In the genomic region with DNA sequence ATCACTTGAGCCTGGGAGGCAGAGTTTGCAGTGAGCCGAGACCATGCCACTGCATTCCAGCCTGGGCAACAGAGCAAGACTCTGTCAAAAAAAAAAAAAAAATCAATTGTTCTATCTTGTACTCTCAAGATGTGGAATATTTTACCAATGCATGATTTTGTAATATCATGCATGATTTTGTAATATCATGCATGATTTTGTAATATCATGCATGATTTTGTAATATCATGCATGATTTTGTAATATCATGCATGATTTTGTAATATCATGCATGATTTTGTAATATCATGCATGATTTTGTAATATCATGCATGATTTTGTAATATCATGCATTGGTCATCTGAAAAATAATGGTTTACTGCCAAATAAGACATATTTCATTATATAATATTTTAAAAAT, we compare ENCODE assay signal across 8 cellular contexts. TPM values are rescaled to one million over a fixed set of nuclear protein-coding genes. Genes with fewer than 3 reads are reported as not detected.
DNase-seq lines count a peak whose midpoint lies in the region; ATAC-seq, FAIRE-seq and TF ChIP-seq lines count a peak whose summit lies in the region.
"Not testable (repeated sequence)": the region's sequence is repeated elsewhere in the genome, so short reads cannot be mapped to it uniquely, and the experiment has no call there.

No MANE protein-coding gene starts in this region.

- H3K36me3 ChIP-seq in esophagus muscularis mucosa; HepG2 (replicated peaks in 1 of 2; ENCODE audit: control insufficient read depth in 1 of 2, insufficient read depth in 2 of 2, low read length in 2 of 2); gastrocnemius medialis; suprapubic skin: not testable (repeated sequence)

- in situ Hi-C loops in HepG2 (cut with HindIII; ENCODE audit: extremely low pct_ligation_motif_present, low pct_unique_long_range_greater_than_20kb); gastrocnemius medialis (cut with MboI; ENCODE audit: low sequenced_read_pairs in 4 of 4): not testable (repeated sequence)

- BruUV-seq in HepG2 (replicated peaks; lab: Mats Ljungman, UMichigan): not testable (repeated sequence)

- not testable (repeated sequence) for H3K27ac ChIP-seq in A549; HepG2 (ENCODE audit: extremely low read length, insufficient read depth, low read length)
- peak overlapping the region; percentile 67; the same call in 1 of the 2 replicates for H3K27ac ChIP-seq in RWPE1
- H3K27ac ChIP-seq in esophagus muscularis mucosa (replicated peaks in 1 of 4): peak overlapping the region; percentile 3 to 85 (median 66)
- peak overlapping the region; percentile 29 to 52 (median 46) for H3K27ac ChIP-seq in gastrocnemius medialis
- peak overlapping the region; percentile 29 for H3K27ac ChIP-seq in suprapubic skin

- TF ChIP-seq POLR2A in A549 (IDR thresholded peaks at IDR 0.05; ENCODE audit: low read length); esophagus muscularis mucosa (IDR thresholded peaks at IDR 0.05; ENCODE audit: low read depth); HepG2 (IDR thresholded peaks at IDR 0.05; ENCODE audit: insufficient read depth in 1 of 2, low read depth in 2 of 2, low read length in 2 of 2); gastrocnemius medialis (IDR thresholded peaks at IDR 0.05); suprapubic skin (IDR thresholded peaks at IDR 0.05): not testable (repeated sequence)

- H3K27me3 ChIP-seq in esophagus muscularis mucosa; HepG2 (ENCODE audit: control insufficient read depth in 1 of 2, insufficient read depth in 2 of 2, low read length in 2 of 2); gastrocnemius medialis; suprapubic skin: not testable (repeated sequence)

- CTCF ChIA-PET in A549 (lab: Yijun Ruan, JAX); RWPE1 (lab: Yijun Ruan, JAX); HepG2 (lab: Yijun Ruan, JAX; ENCODE audit: low intra/inter-chr PET ratio, low total read pairs): not testable (repeated sequence)

- H3K9me3 ChIP-seq in A549; esophagus muscularis mucosa; HepG2 (ENCODE audit: low read length); gastrocnemius medialis; suprapubic skin: not testable (repeated sequence)

- not testable (repeated sequence) for H3K4me2 ChIP-seq in A549; HepG2 (ENCODE audit: low read depth, low read length)

- not testable (repeated sequence) for TF ChIP-seq EP300 in A549 (IDR thresholded peaks at IDR 0.05); esophagus muscularis mucosa (IDR thresholded peaks at IDR 0.05); HepG2 (IDR thresholded peaks at IDR 0.05; ENCODE audit: low read depth in 2 of 2, low read length in 2 of 2); HepG2 (CRISPR knock-in tag; IDR thresholded peaks at IDR 0.05; ENCODE audit: borderline replicate concordance); suprapubic skin (IDR thresholded peaks at IDR 0.05)

- not testable (repeated sequence) for DNase-seq in A549 (ENCODE audit: low read depth in 1 of 2, low spot score in 1 of 2); RWPE1 (ENCODE audit: low spot score); esophagus muscularis mucosa (ENCODE audit: extremely low spot score); HepG2 (ENCODE audit: low spot score); gastrocnemius medialis; suprapubic skin (ENCODE audit: low spot score in 2 of 2)
- DNase-seq in HS-5 (ENCODE audit: low read depth): peak; percentile 37
- peak; percentile 17 for DNase-seq in fibroblast of pulmonary artery (ENCODE audit: low read depth)

- H3K4me1 ChIP-seq in A549 (peaks cover 29% of the 10 kb centered on the region), esophagus muscularis mucosa (peaks cover 9 to 84% (median 59%) of the 10 kb centered on the region in 4 donors), HepG2 (ENCODE audit: insufficient read depth, low read length) (peaks cover 93% of the 10 kb centered on the region), gastrocnemius medialis (peaks cover 8 to 12% of the 10 kb centered on the region in 2 donors), suprapubic skin (peaks cover 29% of the 10 kb centered on the region)

- H3K79me2 ChIP-seq in HepG2 (ENCODE audit: insufficient read depth, low read length): peaks cover 85% of the 10 kb centered on the region

- H2AFZ ChIP-seq in HepG2 (ENCODE audit: low read length): not testable (repeated sequence)

- WGBS in A549 (ENCODE audit: missing lambda C conversion rate): 92% methylated on average over 1 of the region's 1 CpG
- WGBS in esophagus muscularis mucosa: 90% methylated on average over 1 of the region's 1 CpG
- WGBS in HepG2 (ENCODE audit: low lambda C conversion rate): 96% methylated on average over 1 of the region's 1 CpG
- 50% methylated on average over 1 of the region's 1 CpG for WGBS in suprapubic skin

- TF ChIP-seq CTCF in A549 (IDR thresholded peaks at IDR 0.05); RWPE1 (conservative IDR thresholded peaks at IDR 0.05; ENCODE audit: low read depth); esophagus muscularis mucosa (IDR thresholded peaks at IDR 0.05); fibroblast of pulmonary artery (IDR thresholded peaks at IDR 0.05; ENCODE audit: low read length, missing control alignments); HepG2 (CRISPR knock-in tag; IDR thresholded peaks at IDR 0.05); gastrocnemius medialis (IDR thresholded peaks at IDR 0.05 in 4 of 5, conservative IDR thresholded peaks at IDR 0.05 in 1 of 5); suprapubic skin (IDR thresholded peaks at IDR 0.05): not testable (repeated sequence)

- POLR2A ChIA-PET in A549 (lab: Yijun Ruan, JAX); RWPE1 (lab: Yijun Ruan, JAX; ENCODE audit: low non-redundant PET); HepG2 (lab: Yijun Ruan, JAX): not testable (repeated sequence)

- H3K9ac ChIP-seq in HepG2 (ENCODE audit: insufficient read depth, low read depth, low read length): not testable (repeated sequence)

- H3K4me3 ChIP-seq in A549; esophagus muscularis mucosa; fibroblast of pulmonary artery (replicated peaks; ENCODE audit: low read depth, low read length); HepG2 (replicated peaks in 1 of 3; ENCODE audit: insufficient read depth in 1 of 3, low read depth in 2 of 3, low read length in 3 of 3); gastrocnemius medialis; suprapubic skin: not testable (repeated sequence)

- FAIRE-seq in A549 (lab: Jason Lieb, UNC); HepG2 (lab: Jason Lieb, UNC): not testable (repeated sequence)

- ATAC-seq in A549, HepG2, gastrocnemius medialis: not testable (repeated sequence)

- not testable (repeated sequence) for H4K20me1 ChIP-seq in HepG2 (ENCODE audit: insufficient read depth, low read length)

- not testable (repeated sequence) for TF ChIP-seq RAD21 in A549 (conservative IDR thresholded peaks at IDR 0.05 in 1 of 2, IDR thresholded peaks at IDR 0.05 in 1 of 2); HepG2 (CRISPR knock-in tag; IDR thresholded peaks at IDR 0.05)

- intact Hi-C loops in esophagus muscularis mucosa (cut with DNase I); HepG2 (cut with micrococcal nuclease; ENCODE audit: unreplicated experiment); gastrocnemius medialis (cut with DNase I; ENCODE audit: low total_unique reads): not testable (repeated sequence)

RNA-seq across cellular contexts. Expression of gene TGFBR3, which starts 45.7 kb away (rescaled TPM):
- polyA plus RNA-seq in A549 (2011; rRNA removed): 8.9 and 12.1 TPM in 2 replicates
- 2.2 and 2.6 TPM in 2 replicates for polyA plus RNA-seq in A549 (2012; cell fraction: cytosol; rRNA removed)
- polyA plus RNA-seq in A549 (2012; cell fraction: nucleus; rRNA removed): 3.6 and 3.9 TPM in 2 replicates
- 5.0 to 5.8 TPM (median 5.5 TPM) in 3 replicates for polyA plus RNA-seq in A549 (2017; fragmentation: RNase III; extraction: RNeasy Plus Mini Kit Qiagen cat#74134 plus additional on column Dnase treatment)
- polyA minus RNA-seq in A549 (2011; rRNA and poly(A)+ RNA removed): 19.1 and 19.3 TPM in 2 replicates
- total RNA-seq in esophagus muscularis mucosa: 100 to 1,000 TPM; 176 to 262 (median 188) TPM
- 44.8 and 76.5 TPM in 2 replicates for total RNA-seq in HepG2 (2016; rRNA removed; fragmentation: Illumina TruSeq; extraction: Trizol)
- 8.1 TPM in 2 replicates for total RNA-seq in HepG2 (2016; cell fraction: cytosol; rRNA removed; fragmentation: Illumina TruSeq; extraction: Trizol; ENCODE audit: low read depth)
- total RNA-seq in HepG2 (2016; cell fraction: insoluble cytoplasmic fraction; rRNA removed; fragmentation: Illumina TruSeq; extraction: Trizol): 37.2 and 78.5 TPM in 2 replicates
- 23.2 and 23.6 TPM in 2 replicates for total RNA-seq in HepG2 (2016; cell fraction: membrane; rRNA removed; fragmentation: Illumina TruSeq; extraction: Trizol)
- total RNA-seq in HepG2 (2016; cell fraction: nucleus; rRNA removed; fragmentation: Illumina TruSeq; extraction: Trizol): 92.0 and 99.3 TPM in 2 replicates
- polyA plus RNA-seq in HepG2 (2011; rRNA removed): 146 and 195 TPM in 2 replicates
- 160 and 165 TPM in 2 replicates for polyA plus RNA-seq in HepG2 (2011; cell fraction: cytosol; rRNA removed)
- polyA plus RNA-seq in HepG2 (2011; cell fraction: nucleus; rRNA removed): 88.3 and 110 TPM in 2 replicates
- 94.7 and 114 TPM in 2 replicates for polyA plus RNA-seq in HepG2 (2012)
- polyA plus RNA-seq in HepG2 (2016; cell fraction: cytosol; fragmentation: Illumina TruSeq; extraction: Trizol; ENCODE audit: low read depth): 1.5 and 1.6 TPM in 2 replicates
- polyA plus RNA-seq in HepG2 (2016; cell fraction: insoluble cytoplasmic fraction; fragmentation: Illumina TruSeq; extraction: Trizol; ENCODE audit: low read depth): 26.7 and 28.7 TPM in 2 replicates
- polyA plus RNA-seq in HepG2 (2016; cell fraction: membrane; fragmentation: Illumina TruSeq; extraction: Trizol; ENCODE audit: low read depth): 5.7 and 6.6 TPM in 2 replicates
- polyA plus RNA-seq in HepG2 (2016; cell fraction: nucleus; fragmentation: Illumina TruSeq; extraction: Trizol; ENCODE audit: insufficient read depth, low read depth): 66.6 and 67.2 TPM in 2 replicates
- 82.3 and 729 TPM in 2 replicates for polyA minus RNA-seq in HepG2 (2011; rRNA and poly(A)+ RNA removed; ENCODE audit: low replicate concordance)
- polyA minus RNA-seq in HepG2 (2011; cell fraction: cytosol; rRNA and poly(A)+ RNA removed): 295 and 307 TPM in 2 replicates
- 324 and 354 TPM in 2 replicates for polyA minus RNA-seq in HepG2 (2011; cell fraction: nucleus; rRNA and poly(A)+ RNA removed)
- total RNA-seq in gastrocnemius medialis: 10 to 100 TPM; 37.3 to 61.7 (median 48.4) TPM
- 100 to 1,000 TPM in 2 of 4 donors, 10 to 100 TPM in 2; 91.3 to 131 (median 114) TPM for total RNA-seq in suprapubic skin
